In the genomic region with DNA sequence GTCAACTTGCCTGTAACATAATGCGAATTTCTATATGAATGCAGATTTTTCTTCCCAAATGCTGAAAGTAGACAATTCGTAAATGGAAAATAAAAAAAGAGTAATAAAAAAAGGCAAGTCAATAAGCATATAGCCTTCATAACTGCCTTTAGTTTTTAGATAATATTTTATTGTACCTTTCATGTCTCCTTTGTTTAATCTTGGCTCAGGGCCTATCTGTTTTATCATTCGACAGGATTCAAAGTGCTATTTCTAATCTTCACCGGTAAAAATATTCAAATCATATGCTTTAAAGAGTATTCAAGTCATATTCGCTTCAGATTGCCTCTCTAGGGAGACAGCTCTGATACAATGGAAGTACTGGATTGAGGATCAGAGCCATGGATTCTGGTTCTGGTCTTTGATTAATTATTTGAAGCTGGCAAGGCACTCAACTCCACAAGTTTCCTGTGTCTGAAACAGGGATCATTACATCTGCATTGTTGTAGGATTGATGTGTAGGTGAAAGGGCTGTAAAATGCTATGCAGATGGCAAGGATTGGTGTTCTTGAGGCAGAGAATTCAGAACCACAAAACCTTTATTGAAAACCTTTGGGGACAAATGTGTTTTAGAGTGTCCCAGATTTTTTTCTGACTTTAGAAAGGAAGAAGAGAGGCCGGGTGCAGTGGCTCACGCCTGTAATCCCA, we compare ENCODE assay signal across 19 cellular contexts.
DNase-seq lines count a peak whose midpoint lies in the region; ATAC-seq and TF ChIP-seq lines count a peak whose summit lies in the region.
"Had no signal": no experiment of that assay in that cellular context is flagged by ENCODE, and none has a peak within 500 bp of the region (broad histone marks: within the 10 kb centered on the region; RNA-seq: fewer than 3 reads in every experiment).

No MANE protein-coding gene starts in this region.

- in situ Hi-C loops in transverse colon (cut with MboI; ENCODE audit: low pct_ligation_motif_present in 1 of 4, low pct_unique_long_range_greater_than_20kb in 1 of 4, low sequenced_read_pairs in 3 of 4), result no loop called here

- H3K4me2 ChIP-seq in neural cell (ENCODE audit: low read length), result peak overlapping the region; percentile 35
- H3K4me2 ChIP-seq: BLaER1 treated with 17β-estradiol and CSF1 and Interleukin-3, amounts not matched to agents 10 nM and 100 nM had no signal

- no peaks in the 10 kb centered on the region for H3K79me2 ChIP-seq in neural cell (replicated peaks; ENCODE audit: insufficient read depth, low read length)

- DNase-seq in activated CD4-positive, alpha-beta T cell treated with anti-CD3 and anti-CD28 coated beads, Interleukin-2, amount 10 ng/mL, durations not matched to agents 7 days and 5 days, result no peak
- no peak for DNase-seq in activated CD4-positive, alpha-beta T cell treated with anti-CD3 and anti-CD28 coated beads for 1 hour
- DNase-seq in dermis blood vessel endothelial cell (peak; percentile 9), transverse colon (no peak), ovary (no peak)
- no peak for DNase-seq in CD8-positive, alpha-beta memory T cell
- DNase-seq: 8988T; Caco-2; CD8-positive, alpha-beta T cell; DMS79; GDM1; GM23248 had no signal

- H3K27ac ChIP-seq in neural cell (ENCODE audit: low read length), result peak overlapping the region; percentile 94
- H3K27ac ChIP-seq in transverse colon, result peak overlapping the region in 3 of 4 donors; percentile 12 to 50 (median 46)
- no peak overlapping the region for H3K27ac ChIP-seq in ovary
- no peak overlapping the region for H3K27ac ChIP-seq in CD8-positive, alpha-beta memory T cell (ENCODE audit: low read depth, low read length)
- H3K27ac ChIP-seq: BLaER1 treated with 17β-estradiol and CSF1 and Interleukin-3, amounts not matched to agents 10 nM and 100 nM; GM23248 had no signal

- peak; percentile 20 for TF ChIP-seq RAD21 in neural cell (conservative IDR thresholded peaks at IDR 0.05)

- peak; percentile 45 for TF ChIP-seq EP300 in neural cell (conservative IDR thresholded peaks at IDR 0.05; ENCODE audit: poor library complexity, severe bottlenecking)
- TF ChIP-seq EP300 in transverse colon (IDR thresholded peaks at IDR 0.05; ENCODE audit: low read depth), result no peak
- TF ChIP-seq EP300 in ovary (IDR thresholded peaks at IDR 0.05), result no peak

- peak overlapping the region; percentile 52 for H3K9ac ChIP-seq in neural cell (ENCODE audit: low read length)
- H3K9ac ChIP-seq: BLaER1 treated with 17β-estradiol and CSF1 and Interleukin-3, amounts not matched to agents 10 nM and 100 nM; GM23248 had no signal

- TF ChIP-seq CTCF in neural cell (IDR thresholded peaks at IDR 0.05; ENCODE audit: poor library complexity, severe bottlenecking), result no peak
- no peak for TF ChIP-seq CTCF in transverse colon (IDR thresholded peaks at IDR 0.05)
- TF ChIP-seq CTCF in ovary (IDR thresholded peaks at IDR 0.05), result no peak

- H3K9me3 ChIP-seq in neural cell (ENCODE audit: low read length), result no peaks in the 10 kb centered on the region
- no peaks in the 10 kb centered on the region for H3K9me3 ChIP-seq in transverse colon
- H3K9me3 ChIP-seq in ovary, result no peaks in the 10 kb centered on the region
- H3K9me3 ChIP-seq in CD8-positive, alpha-beta memory T cell (ENCODE audit: low read length), result no peaks in the 10 kb centered on the region
- H3K9me3 ChIP-seq: Caco-2, HAP-1 had no signal

- peaks cover 8% of the 10 kb centered on the region for H3K4me1 Mint-ChIP-seq in activated CD4-positive, alpha-beta T cell treated with anti-CD3 and anti-CD28 coated beads, Interleukin-2, amount 10 ng/mL, durations not matched to agents 7 days and 5 days
- H3K4me1 Mint-ChIP-seq in CD8-positive, alpha-beta memory T cell, result peaks cover 10 to 15% (median 13%) of the 10 kb centered on the region in 3 donors
- H3K4me1 Mint-ChIP-seq: B cell, IgD-negative memory B cell had no signal

- CTCF ChIA-PET in activated CD4-positive, alpha-beta T cell treated with anti-CD3 and anti-CD28 coated beads, Interleukin-2, amount 10 ng/mL, durations not matched to agents 7 days and 5 days (lab: Charles Lee), result no interaction called here
- CTCF ChIA-PET in CD8-positive, alpha-beta memory T cell (lab: Charles Lee), result interaction anchor here (0.8 kb wide), 1 partner anchor 50 kb away, joined by 4 read pairs; no protein-coding TSS in a partner anchor

- peaks cover 2% of the 10 kb centered on the region for H3K36me3 Mint-ChIP-seq in activated CD4-positive, alpha-beta T cell treated with anti-CD3 and anti-CD28 coated beads, Interleukin-2, amount 10 ng/mL, durations not matched to agents 7 days and 5 days (ENCODE audit: low read depth)
- H3K36me3 Mint-ChIP-seq in CD8-positive, alpha-beta memory T cell, result peaks cover 0 to 18% (median 1%) of the 10 kb centered on the region in 3 donors
- H3K36me3 Mint-ChIP-seq: CD8-positive, alpha-beta T cell; IgD-negative memory B cell had no signal

- POLR2A ChIA-PET in activated CD4-positive, alpha-beta T cell treated with anti-CD3 and anti-CD28 coated beads, Interleukin-2, amount 10 ng/mL, durations not matched to agents 7 days and 5 days (lab: Charles Lee), result no interaction called here
- POLR2A ChIA-PET in CD8-positive, alpha-beta memory T cell (lab: Charles Lee), result no interaction called here

- H3K9me3 Mint-ChIP-seq in activated CD4-positive, alpha-beta T cell treated with anti-CD3 and anti-CD28 coated beads, Interleukin-2, amount 10 ng/mL, durations not matched to agents 7 days and 5 days, result peaks cover 19% of the 10 kb centered on the region
- peaks cover 0 to 7% (median 0%) of the 10 kb centered on the region in 5 donors for H3K9me3 Mint-ChIP-seq in CD8-positive, alpha-beta memory T cell

- ATAC-seq in GM21723 (IDR thresholded peaks at IDR 0.05; ENCODE audit: unreplicated experiment), result no peak
- ATAC-seq: CD8-positive, alpha-beta T cell; HepG2 had no signal

- intact Hi-C loops in transverse colon (cut with DNase I; ENCODE audit: low total_unique reads), result no loop called here
- intact Hi-C loops in ovary (cut with DNase I), result no loop called here

- H3K36me3 ChIP-seq in neural cell (ENCODE audit: insufficient read depth, low read length) (no peaks in the 10 kb centered on the region), transverse colon (no peaks in the 10 kb centered on the region), ovary (no peaks in the 10 kb centered on the region)
- H3K36me3 ChIP-seq in CD8-positive, alpha-beta memory T cell (ENCODE audit: insufficient read depth, low read length), result no peaks in the 10 kb centered on the region
- H3K36me3 ChIP-seq: BLaER1 treated with 17β-estradiol and CSF1 and Interleukin-3, amounts not matched to agents 10 nM and 100 nM; HAP-1 had no signal

- H3K27me3 Mint-ChIP-seq in activated CD4-positive, alpha-beta T cell treated with anti-CD3 and anti-CD28 coated beads, Interleukin-2, amount 10 ng/mL, durations not matched to agents 7 days and 5 days, result no peaks in the 10 kb centered on the region
- H3K27me3 Mint-ChIP-seq in CD8-positive, alpha-beta memory T cell, result no peaks in the 10 kb centered on the region

- no peaks in the 10 kb centered on the region for H3F3A ChIP-seq in neural cell (ENCODE audit: insufficient read depth, low read length, poor library complexity, severe bottlenecking)

- H2AFZ ChIP-seq in neural cell (ENCODE audit: low read depth, low read length), result peak overlapping the region; percentile 51
- H2AFZ ChIP-seq: GM23248 had no signal

- TF ChIP-seq POLR2A in transverse colon (IDR thresholded peaks at IDR 0.05) (no peak), ovary (IDR thresholded peaks at IDR 0.05) (no peak)

- H3K4me3 ChIP-seq in neural cell (ENCODE audit: low read length), result no peak overlapping the region
- H3K4me3 ChIP-seq in transverse colon, result no peak overlapping the region
- no peak overlapping the region for H3K4me3 ChIP-seq in ovary
- H3K4me3 ChIP-seq in CD8-positive, alpha-beta memory T cell (ENCODE audit: low read length), result no peak overlapping the region
- H3K4me3 ChIP-seq: BLaER1 treated with 17β-estradiol and CSF1 and Interleukin-3, amounts not matched to agents 10 nM and 100 nM; GM23248; HAP-1 had no signal

- no peaks in the 10 kb centered on the region for H3K9me2 ChIP-seq in neural cell (ENCODE audit: insufficient read depth, low read length)

- no peak overlapping the region for H3K4me3 Mint-ChIP-seq in activated CD4-positive, alpha-beta T cell treated with anti-CD3 and anti-CD28 coated beads, Interleukin-2, amount 10 ng/mL, durations not matched to agents 7 days and 5 days
- H3K4me3 Mint-ChIP-seq in CD8-positive, alpha-beta memory T cell, result no peak overlapping the region
- H3K4me3 Mint-ChIP-seq: B cell; CD8-positive, alpha-beta T cell; IgD-negative memory B cell had no signal

- H3K27ac Mint-ChIP-seq in activated CD4-positive, alpha-beta T cell treated with anti-CD3 and anti-CD28 coated beads, Interleukin-2, amount 10 ng/mL, durations not matched to agents 7 days and 5 days, result peak overlapping the region; percentile 65
- no peak overlapping the region for H3K27ac Mint-ChIP-seq in CD8-positive, alpha-beta memory T cell
- H3K27ac Mint-ChIP-seq: B cell; CD8-positive, alpha-beta T cell; IgD-negative memory B cell had no signal

- peaks cover 0 to 12% (median 1%) of the 10 kb centered on the region in 4 donors for H3K4me1 ChIP-seq in transverse colon
- H3K4me1 ChIP-seq in ovary (ENCODE audit: insufficient read depth), result no peaks in the 10 kb centered on the region
- H3K4me1 ChIP-seq in CD8-positive, alpha-beta memory T cell (ENCODE audit: insufficient read depth, low read length), result peaks cover 7% of the 10 kb centered on the region
- H3K4me1 ChIP-seq: Caco-2, HAP-1 had no signal

- no peaks in the 10 kb centered on the region for H3K27me3 ChIP-seq in neural cell (ENCODE audit: insufficient read depth, low read depth, low read length)
- no peaks in the 10 kb centered on the region for H3K27me3 ChIP-seq in transverse colon
- no peaks in the 10 kb centered on the region for H3K27me3 ChIP-seq in ovary
- H3K27me3 ChIP-seq in CD8-positive, alpha-beta memory T cell (ENCODE audit: insufficient read depth, low read length, poor library complexity, severe bottlenecking), result no peaks in the 10 kb centered on the region
- H3K27me3 ChIP-seq: BLaER1 treated with 17β-estradiol and CSF1 and Interleukin-3, amounts not matched to agents 10 nM and 100 nM had no signal

- WGBS in transverse colon (ENCODE audit: low coverage in 1 of 2), 2 donors, result 51 to 60% methylated on average over 5 to 7 of the region's 7 CpGs
- 79 to 80% (median 80%) methylated on average over 7 of the region's 7 CpGs for WGBS in ovary, 3 donors

- H4K20me1 ChIP-seq in neural cell (ENCODE audit: insufficient read depth), result no peaks in the 10 kb centered on the region
- H4K20me1 ChIP-seq: BLaER1 treated with 17β-estradiol and CSF1 and Interleukin-3, amounts not matched to agents 10 nM and 100 nM had no signal

Comparison
In these comparisons a context has a peak if more than half of its experiments do, and no peak if none do; other contexts are left out.
1. H3K27ac ChIP-seq: peak in neural cell (single experiment) and transverse colon (3 of 4); none in ovary (0 of 2) and CD8-positive, alpha-beta memory T cell (single experiment).